In genomic region chr16:77213542-77214108, GRCh38 we compare ENCODE assay signal across 8 cellular contexts. TPM values are rescaled to one million over a fixed set of nuclear protein-coding genes. Genes with fewer than 3 reads are reported as not detected.
DNase-seq lines count a peak whose midpoint lies in the region; ATAC-seq and TF ChIP-seq lines count a peak whose summit lies in the region.

No MANE protein-coding gene starts in this region.

- no peak overlapping the region for H2BK5ac ChIP-seq in mesenchymal stem cell (ENCODE audit: low read depth, low read length, poor library complexity, severe bottlenecking)

- peak overlapping the region; percentile 90 to 97 for H3K27ac ChIP-seq in breast epithelium
- peak overlapping the region; percentile 38 for H3K27ac ChIP-seq in mesenchymal stem cell (ENCODE audit: low read length, poor library complexity, severe bottlenecking)

- H3K4me1 Mint-ChIP-seq in IgD-negative memory B cell = peaks cover 0 to 6% (median 1%) of the 10 kb centered on the region in 3 donors

- H3K9me3 Mint-ChIP-seq in IgD-negative memory B cell = no peaks in the 10 kb centered on the region

- H2BK12ac ChIP-seq in mesenchymal stem cell (ENCODE audit: low read length in 2 of 2) = peak overlapping the region in 1 of 2 experiments; percentile 76

- peak overlapping the region; percentile 5 to 50 for H3K18ac ChIP-seq in mesenchymal stem cell (ENCODE audit: low read depth in 1 of 2, low read length in 2 of 2)

- H3K4me1 ChIP-seq in breast epithelium (no peaks in the 10 kb centered on the region), mesenchymal stem cell (ENCODE audit: control insufficient read depth, insufficient read depth, low read depth, low read length) (peaks cover 22% of the 10 kb centered on the region)

- H3K14ac ChIP-seq in mesenchymal stem cell (ENCODE audit: low read length in 2 of 2) = no peak overlapping the region

- H3K27ac Mint-ChIP-seq in IgD-negative memory B cell = no peak overlapping the region

- TF ChIP-seq POLR2A in breast epithelium (IDR thresholded peaks at IDR 0.05) = no peak

- no peak for ATAC-seq in GM21381 (IDR thresholded peaks at IDR 0.05; ENCODE audit: unreplicated experiment)

- no peak overlapping the region for H3K9ac ChIP-seq in mesenchymal stem cell (ENCODE audit: low read length)

- no peak overlapping the region for H2AK5ac ChIP-seq in mesenchymal stem cell (ENCODE audit: low read length, severe bottlenecking)

- H3K4ac ChIP-seq in mesenchymal stem cell (ENCODE audit: low read depth in 1 of 2, low read length in 2 of 2) = no peak overlapping the region

- peak overlapping the region; percentile 39 for H4K91ac ChIP-seq in mesenchymal stem cell (ENCODE audit: low read length)

- H3K9me3 ChIP-seq in breast epithelium (no peaks in the 10 kb centered on the region), mesenchymal stem cell (ENCODE audit: control insufficient read depth, low read length) (no peaks in the 10 kb centered on the region)

- H3K4me3 Mint-ChIP-seq in IgD-negative memory B cell = peak overlapping the region; percentile 81 to 96 (median 86)

- no peak overlapping the region for H2BK120ac ChIP-seq in mesenchymal stem cell (ENCODE audit: low read depth, low read length)

- WGBS in mesenchymal stem cell = 74% methylated on average over 15 of the region's 15 CpGs

- H3K23ac ChIP-seq in mesenchymal stem cell (ENCODE audit: low read length in 2 of 2) = no peak overlapping the region

- H3K36me3 ChIP-seq in breast epithelium (no peaks in the 10 kb centered on the region), mesenchymal stem cell (ENCODE audit: control insufficient read depth in 1 of 2, insufficient read depth in 2 of 2, low read depth in 1 of 2, low read length in 2 of 2) (peaks cover 0 to 5% of the 10 kb centered on the region in 2 experiments)

- peak overlapping the region; percentile 75 for H4K8ac ChIP-seq in mesenchymal stem cell (ENCODE audit: low read length)

- no peak overlapping the region for H2AFZ ChIP-seq in mesenchymal stem cell (ENCODE audit: low read depth, low read length)

- no peaks in the 10 kb centered on the region for H3K27me3 Mint-ChIP-seq in IgD-negative memory B cell

- no peaks in the 10 kb centered on the region for H3K27me3 ChIP-seq in breast epithelium
- H3K27me3 ChIP-seq in mesenchymal stem cell (ENCODE audit: control insufficient read depth in 1 of 2, insufficient read depth in 1 of 2, low read length in 2 of 2) = peaks cover 0 to 67% of the 10 kb centered on the region in 2 experiments

- H3K4me3 ChIP-seq in breast epithelium = peak overlapping the region in 2 of 3 donors; percentile 81 to 89
- no peak overlapping the region for H3K4me3 ChIP-seq in mesenchymal stem cell (ENCODE audit: insufficient read depth in 1 of 2, low read depth in 1 of 2, low read length in 2 of 2)

- DNase-seq in CD1c-positive myeloid dendritic cell (ENCODE audit: extremely low spot score) (peak; percentile 73), breast epithelium (ENCODE audit: low spot score in 2 of 2) (peak in 1 of 2 donors; percentile 78), mesenchymal stem cell (peak; percentile 89), NCI-H1694 (lab: John Stamatoyannopoulos, UW) (no peak), D341Med (ENCODE audit: low spot score) (no peak), mesenteric fat pad (ENCODE audit: low spot score) (no peak)

- intact Hi-C loops in breast epithelium (cut with DNase I; ENCODE audit: low total_unique reads) = no loop called here

- TF ChIP-seq CTCF in breast epithelium (IDR thresholded peaks at IDR 0.05) = no peak

- H3K4me2 ChIP-seq in mesenchymal stem cell (ENCODE audit: low read length, poor library complexity, severe bottlenecking) = no peak overlapping the region

- H3K36me3 Mint-ChIP-seq in IgD-negative memory B cell = no peaks in the 10 kb centered on the region

- H2BK15ac ChIP-seq in mesenchymal stem cell (ENCODE audit: low read depth, poor library complexity, severe bottlenecking) = no peak overlapping the region

- H3K79me1 ChIP-seq in mesenchymal stem cell (replicated peaks; ENCODE audit: low read length, poor library complexity, severe bottlenecking) = peaks cover 2% of the 10 kb centered on the region

RNA-seq across cellular contexts. Expression of gene SYCE1L, which starts 14.4 kb away (rescaled TPM):
- 1.1 TPM for polyA plus RNA-seq in IgD-negative memory B cell
- 1 to 10 TPM in 2 of 3 donors, under 1 TPM in 1; 0.48 to 5.1 (median 3.6) TPM for total RNA-seq in breast epithelium
- 2.8 TPM for polyA plus RNA-seq in mesenchymal stem cell (2013, experiment 1 of 2)
- polyA plus RNA-seq in mesenchymal stem cell (2013, experiment 2 of 2) = 5.9 TPM
- 1.3 TPM for total RNA-seq in mesenteric fat pad

RNA-seq across cellular contexts. Expression of gene MON1B, which starts 22.6 kb away (rescaled TPM):
- polyA plus RNA-seq in IgD-negative memory B cell = 33.2 TPM
- total RNA-seq in breast epithelium (10 to 100 TPM; 21.6 to 26.6 (median 22.5) TPM), mesenteric fat pad (43.9 TPM)
- 18.6 TPM for polyA plus RNA-seq in mesenchymal stem cell (2013, experiment 1 of 2)
- polyA plus RNA-seq in mesenchymal stem cell (2013, experiment 2 of 2) = 17.0 TPM

Comparison
In these comparisons a context has a peak if more than half of its experiments do, and no peak if none do; other contexts are left out.
1. DNase-seq: peak in CD1c-positive myeloid dendritic cell (single experiment) and mesenchymal stem cell (single experiment); none in NCI-H1694 (single experiment), D341Med (single experiment) and mesenteric fat pad (single experiment).
2. H3K4me3 ChIP-seq: peak in breast epithelium (2 of 3); none in mesenchymal stem cell (0 of 2).